ENCODE assay signal across 13 cellular contexts in genomic region chr5:141479776-141480175, GRCh38. TPM values are rescaled to one million over a fixed set of nuclear protein-coding genes. Genes with fewer than 3 reads are reported as not detected.
DNase-seq lines count a peak whose midpoint lies in the region; ATAC-seq and TF ChIP-seq lines count a peak whose summit lies in the region.
"Had no signal": no experiment of that assay in that cellular context is flagged by ENCODE, and none has a peak within 500 bp of the region (broad histone marks: within the 10 kb centered on the region; RNA-seq: fewer than 3 reads in every experiment).

No MANE protein-coding gene starts in this region.

- no peak for TF ChIP-seq CTCF in dorsolateral prefrontal cortex (IDR thresholded peaks at IDR 0.05 in 54 of 56, conservative IDR thresholded peaks at IDR 0.05 in 2 of 56; ENCODE audit: low read depth in 1 of 56, partially characterized antibody in 56 of 56)
- TF ChIP-seq CTCF in ascending aorta (IDR thresholded peaks at IDR 0.05) = no peak

- peaks cover 0 to 81% (median 0%) of the 10 kb centered on the region in 45 donors for H3K27me3 ChIP-seq in dorsolateral prefrontal cortex
- H3K27me3 ChIP-seq in stomach smooth muscle (ENCODE audit: control insufficient read depth in 1 of 2, insufficient read depth in 2 of 2, low read length in 2 of 2) = no peaks in the 10 kb centered on the region
- H3K27me3 ChIP-seq in ascending aorta = no peaks in the 10 kb centered on the region
- H3K27me3 ChIP-seq: colonic mucosa, pancreas had no signal

- H3K4me3 ChIP-seq in dorsolateral prefrontal cortex = peak overlapping the region in 50 of 59 donors; percentile 0 to 85 (median 70)
- H3K4me3 ChIP-seq in stomach smooth muscle (ENCODE audit: low read length in 2 of 2) = peak overlapping the region; percentile 1 to 61
- peak overlapping the region in 1 of 2 donors; percentile 83 for H3K4me3 ChIP-seq in ascending aorta
- H3K4me3 ChIP-seq: colonic mucosa, pancreas had no signal

- DNase-seq in SKM-1 treated with dmso at 0.1 percent for 144 hours (lab: John Stamatoyannopoulos, UW; ENCODE audit: unreplicated experiment) (peak; percentile 19), SKM-1 (lab: John Stamatoyannopoulos, UW; ENCODE audit: unreplicated experiment) (no peak), dorsolateral prefrontal cortex (no peak), ascending aorta (ENCODE audit: low spot score in 2 of 2) (no peak)
- no peak for DNase-seq in activated T-cell treated with anti-CD3 and anti-CD28 coated beads, Interleukin-2, amount 50 U/mL, for 4 hours
- DNase-seq: activated CD4-positive, CD25-positive, alpha-beta regulatory T cell treated with anti-CD3 and anti-CD28 coated beads, Interleukin-2, amount 50 U/mL, for 72 hours; activated T-cell treated with anti-CD3 and anti-CD28 coated beads, Interleukin-2, amount 50 U/mL, for 24 hours; colonic mucosa; pancreas; upper lobe of left lung had no signal

- no peaks in the 10 kb centered on the region for H3K9me3 Mint-ChIP-seq in activated T-cell treated with anti-CD3 and anti-CD28 coated beads, Interleukin-2, amount 50 U/mL, for 4 hours
- H3K9me3 Mint-ChIP-seq: activated T-cell treated with anti-CD3 and anti-CD28 coated beads, Interleukin-2, amount 50 U/mL, for 24 hours had no signal

- no peak overlapping the region for H3K4me3 Mint-ChIP-seq in activated T-cell treated with anti-CD3 and anti-CD28 coated beads, Interleukin-2, amount 50 U/mL, for 4 hours
- H3K4me3 Mint-ChIP-seq: activated T-cell treated with anti-CD3 and anti-CD28 coated beads, Interleukin-2, amount 50 U/mL, for 24 hours had no signal

- H3K9ac ChIP-seq in stomach smooth muscle (ENCODE audit: low read length in 2 of 2) = no peak overlapping the region

- peaks cover 77% of the 10 kb centered on the region for H3K27me3 Mint-ChIP-seq in activated T-cell treated with anti-CD3 and anti-CD28 coated beads, Interleukin-2, amount 50 U/mL, for 4 hours (ENCODE audit: low read depth)

- H3K9me3 ChIP-seq in stomach smooth muscle (ENCODE audit: control insufficient read depth in 2 of 2, low read length in 2 of 2) (no peaks in the 10 kb centered on the region), ascending aorta (no peaks in the 10 kb centered on the region)
- H3K9me3 ChIP-seq: colonic mucosa, pancreas, upper lobe of left lung had no signal

- H3K36me3 Mint-ChIP-seq in activated T-cell treated with anti-CD3 and anti-CD28 coated beads, Interleukin-2, amount 50 U/mL, for 4 hours (ENCODE audit: insufficient read depth) = no peaks in the 10 kb centered on the region

- peaks cover 25% of the 10 kb centered on the region for H3K4me1 Mint-ChIP-seq in activated T-cell treated with anti-CD3 and anti-CD28 coated beads, Interleukin-2, amount 50 U/mL, for 4 hours (ENCODE audit: low read depth)

- H3K27ac ChIP-seq in dorsolateral prefrontal cortex (peak overlapping the region in 1 of 59 donors; percentile 4), stomach smooth muscle (ENCODE audit: low read length) (no peak overlapping the region), ascending aorta (no peak overlapping the region)
- H3K27ac ChIP-seq: colonic mucosa, pancreas, upper lobe of left lung had no signal

- H3K36me3 ChIP-seq in stomach smooth muscle (ENCODE audit: control insufficient read depth in 2 of 2, insufficient read depth in 2 of 2, low read length in 2 of 2) = peaks cover 0 to 2% of the 10 kb centered on the region in 2 donors
- no peaks in the 10 kb centered on the region for H3K36me3 ChIP-seq in ascending aorta
- H3K36me3 ChIP-seq: colonic mucosa, pancreas had no signal

- no peak for ATAC-seq in activated T-cell treated with anti-CD3 and anti-CD28 coated beads, Interleukin-2, amount 50 U/mL, for 4 hours
- ATAC-seq: pancreas had no signal

- intact Hi-C loops in dorsolateral prefrontal cortex (cut with DNase I) = loop anchor here in 1 of 2 donors (5.0 kb wide), 1 partner anchor 33 kb away; no protein-coding TSS in a partner anchor
- intact Hi-C loops in ascending aorta (cut with DNase I) = loop anchor here (5.0 kb wide), 1 partner anchor 138 kb away; the partner anchor contains the start of gene DIAPH1

- peaks cover 51% of the 10 kb centered on the region for H3K4me1 ChIP-seq in stomach smooth muscle (ENCODE audit: control insufficient read depth, insufficient read depth, low read length)
- peaks cover 25 to 57% of the 10 kb centered on the region in 2 donors for H3K4me1 ChIP-seq in ascending aorta
- H3K4me1 ChIP-seq: colonic mucosa had no signal

RNA-seq across cellular contexts. Expression of gene PCDHGC3, which starts 4.0 kb away (rescaled TPM):
- total RNA-seq in dorsolateral prefrontal cortex (100 to 1,000 TPM in 119 of 120 experiments, 10 to 100 TPM in 1; 96.7 to 415 (median 161) TPM), ascending aorta (51.4 TPM)
- total RNA-seq in activated T-cell treated with anti-CD3 and anti-CD28 coated beads, Interleukin-2, amount 50 U/mL, for 4 hours = under 1 TPM; 0.22 to 0.55 (median 0.48) TPM
- total RNA-seq: T-helper 1 cell treated with Interleukin-12 subunit alpha and Interleukin-12 subunit beta and Interleukin-4 antibody, amounts not matched to agents 30 ng/mL and 1 ng/mL, for 36 hours had no signal

RNA-seq across cellular contexts. Expression of gene PCDHGC4, which starts 5.1 kb away (rescaled TPM):
- total RNA-seq in dorsolateral prefrontal cortex = 10 to 100 TPM in 118 of 120 experiments, 1 to 10 TPM in 2; 9.0 to 35.3 (median 19.4) TPM
- total RNA-seq in activated T-cell treated with anti-CD3 and anti-CD28 coated beads, Interleukin-2, amount 50 U/mL, for 4 hours = not detected
- total RNA-seq in ascending aorta = 59.3 TPM
- total RNA-seq: A172; T-helper 1 cell treated with Interleukin-12 subunit alpha and Interleukin-12 subunit beta and Interleukin-4 antibody, amounts not matched to agents 30 ng/mL and 1 ng/mL, for 36 hours had no signal

RNA-seq across cellular contexts. Expression of gene PCDHGC5, which starts 9.1 kb away (rescaled TPM):
- total RNA-seq in dorsolateral prefrontal cortex (10 to 100 TPM; 21.8 to 82.1 (median 50.7) TPM), ascending aorta (0.11 TPM)
- total RNA-seq in activated T-cell treated with anti-CD3 and anti-CD28 coated beads, Interleukin-2, amount 50 U/mL, for 4 hours = not detected
- total RNA-seq: T-helper 1 cell treated with Interleukin-12 subunit alpha and Interleukin-12 subunit beta and Interleukin-4 antibody, amounts not matched to agents 30 ng/mL and 1 ng/mL, for 36 hours had no signal

RNA-seq across cellular contexts. Expression of gene PCDHGA12, which starts 49.5 kb away (rescaled TPM):
- 10 to 100 TPM in 113 of 120 experiments, 1 to 10 TPM in 7; 8.0 to 37.5 (median 15.4) TPM for total RNA-seq in dorsolateral prefrontal cortex
- total RNA-seq in activated T-cell treated with anti-CD3 and anti-CD28 coated beads, Interleukin-2, amount 50 U/mL, for 4 hours = under 1 TPM; 0.11 to 0.24 (median 0.20) TPM
- 18.5 TPM for total RNA-seq in ascending aorta
- total RNA-seq: A172 had no signal

RNA-seq across cellular contexts. Expression of gene PCDHGA11, which starts 58.9 kb away (rescaled TPM):
- total RNA-seq in dorsolateral prefrontal cortex (10 to 100 TPM in 22 of 120 experiments, 1 to 10 TPM in 98; 3.7 to 17.2 (median 7.7) TPM), ascending aorta (5.3 TPM)
- under 1 TPM; 0.05 to 0.13 (median 0.05) TPM for total RNA-seq in activated T-cell treated with anti-CD3 and anti-CD28 coated beads, Interleukin-2, amount 50 U/mL, for 4 hours

Comparison
In these comparisons a context has a peak if more than half of its experiments do, and no peak if none do; other contexts are left out.
1. RNA of gene PCDHGC3, which starts 4.0 kb away (total RNA-seq): 96.7 to 415 TPM in dorsolateral prefrontal cortex and 51.4 TPM in ascending aorta (single experiment); 0.22 to 0.55 TPM in activated T-cell treated with anti-CD3 and anti-CD28 coated beads, Interleukin-2, amount 50 U/mL, for 4 hours; every median in the first group is over 10 times any median in the second.
2. RNA of gene PCDHGC4, which starts 5.1 kb away (total RNA-seq): 59.3 TPM in ascending aorta (single experiment) and 9.0 to 35.3 TPM in dorsolateral prefrontal cortex; not detected in activated T-cell treated with anti-CD3 and anti-CD28 coated beads, Interleukin-2, amount 50 U/mL, for 4 hours; every median in the first group is over 4 times any median in the second.
3. RNA of gene PCDHGC5, which starts 9.1 kb away (total RNA-seq): 21.8 to 82.1 TPM in dorsolateral prefrontal cortex; 0.11 TPM in ascending aorta (single experiment) and not detected in activated T-cell treated with anti-CD3 and anti-CD28 coated beads, Interleukin-2, amount 50 U/mL, for 4 hours; every median in the first group is over 10 times any median in the second.